Comparison of ENCODE assay signal across 23 cellular contexts in the genomic region with DNA sequence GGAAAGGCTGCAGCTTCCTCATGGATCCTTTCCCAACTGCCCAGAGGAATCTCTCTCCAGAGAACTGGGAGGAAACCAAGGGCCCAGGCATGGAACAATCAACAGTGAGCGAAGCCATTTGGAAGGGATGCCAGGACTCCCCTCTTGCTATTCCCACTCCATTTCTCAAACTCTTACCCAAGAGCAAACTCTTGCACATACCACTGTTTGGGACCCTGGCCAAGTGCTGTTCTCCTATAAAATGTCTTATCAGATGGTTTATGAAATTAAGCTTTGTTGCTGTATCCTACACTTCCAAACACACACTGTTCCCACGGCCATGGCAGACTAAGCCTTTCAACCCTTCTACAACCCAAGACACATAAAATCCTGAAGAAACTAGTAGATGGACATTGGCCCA.
"Had no signal": no experiment of that assay in that cellular context is flagged by ENCODE, and none has a peak within 500 bp of the region (broad histone marks: within the 10 kb centered on the region; RNA-seq: fewer than 3 reads in every experiment).

No MANE protein-coding gene starts in this region.

- H3K36me3 ChIP-seq: breast epithelium, esophagus muscularis mucosa, spleen, upper lobe of left lung had no signal

- H3K36me3 Mint-ChIP-seq: naive B cell had no signal

- H3K4me3 Mint-ChIP-seq: activated CD4-positive, alpha-beta T cell treated with anti-CD3 and anti-CD28 coated beads, Interleukin-2, amount 10 ng/mL, durations not matched to agents 24 days and 14 days; activated CD8-positive, alpha-beta T cell treated with anti-CD3 and anti-CD28 coated beads for 36 hours; activated T-cell treated with anti-CD3 and anti-CD28 coated beads, Interleukin-2, amount 50 U/mL, for 24 hours; dendritic cell treated with granulocyte-macrophage colony-stimulating factor and Interleukin-4, amounts not matched to agents 40 ng/mL and 50 ng/mL, for 4 days; naive B cell; neural crest cell; stimulated activated memory B cell treated with anti-CD40 and anti-IgM and Interleukin-4, amounts not matched to agents 10 μg/mL and 1 μg/mL and 100 μg/mL, for 72 hours had no signal

- H3K27me3 Mint-ChIP-seq: activated CD4-positive, alpha-beta T cell treated with anti-CD3 and anti-CD28 coated beads, Interleukin-2, amount 10 ng/mL, durations not matched to agents 24 days and 14 days; activated CD8-positive, alpha-beta T cell treated with anti-CD3 and anti-CD28 coated beads for 36 hours; activated T-cell treated with anti-CD3 and anti-CD28 coated beads, Interleukin-2, amount 50 U/mL, for 24 hours; dendritic cell treated with granulocyte-macrophage colony-stimulating factor and Interleukin-4, amounts not matched to agents 40 ng/mL and 50 ng/mL, for 4 days had no signal

- ATAC-seq: activated CD8-positive, alpha-beta T cell treated with anti-CD3 and anti-CD28 coated beads for 36 hours; psoas muscle; stimulated activated memory B cell treated with anti-CD40 and anti-IgM and Interleukin-4, amounts not matched to agents 10 μg/mL and 1 μg/mL and 100 μg/mL, for 72 hours had no signal

- H3K4me2 ChIP-seq: hepatocyte had no signal

- H3K27ac ChIP-seq: breast epithelium, esophagus muscularis mucosa, hepatocyte, psoas muscle, spleen, testis, upper lobe of left lung had no signal

- H3K4me1 ChIP-seq: breast epithelium, esophagus muscularis mucosa, psoas muscle, spleen, testis had no signal

- DNase-seq: activated CD4-positive, alpha-beta T cell treated with anti-CD3 and anti-CD28 coated beads, Interleukin-2, amount 10 ng/mL, durations not matched to agents 24 days and 14 days; activated CD8-positive, alpha-beta T cell treated with anti-CD3 and anti-CD28 coated beads for 36 hours; activated naive CD4-positive, alpha-beta T cell treated with anti-CD3 and anti-CD28 coated beads, Interleukin-2, amount 50 U/mL, for 16 hours; activated T-cell treated with anti-CD3 and anti-CD28 coated beads, Interleukin-2, amount 50 U/mL, for 24 hours; cerebellar nuclear complex; effector memory CD4-positive, alpha-beta T cell; foreskin fibroblast; islet precursor cell; naive B cell; psoas muscle; right cardiac atrium; spleen; stimulated activated CD4-positive, alpha-beta T cell treated with anti-CD3 and anti-CD28 coated beads, Interleukin-4, amount 100 ng/mL, for 4 hours; T1000; testis had no signal

- H3K4me1 Mint-ChIP-seq: activated CD4-positive, alpha-beta T cell treated with anti-CD3 and anti-CD28 coated beads, Interleukin-2, amount 10 ng/mL, durations not matched to agents 24 days and 14 days; naive B cell; neural crest cell; stimulated activated memory B cell treated with anti-CD40 and anti-IgM and Interleukin-4, amounts not matched to agents 10 μg/mL and 1 μg/mL and 100 μg/mL, for 72 hours had no signal

- H3K9me3 ChIP-seq: breast epithelium, esophagus muscularis mucosa, psoas muscle, spleen, testis, upper lobe of left lung had no signal

- H3K27me3 ChIP-seq: breast epithelium, esophagus muscularis mucosa, hepatocyte, spleen, testis, upper lobe of left lung had no signal

- H3K4me3 ChIP-seq: breast epithelium, esophagus muscularis mucosa, hepatocyte, psoas muscle, spleen, testis, upper lobe of left lung had no signal

- H3K79me2 ChIP-seq: hepatocyte had no signal

- H3K27ac Mint-ChIP-seq: activated CD4-positive, alpha-beta T cell treated with anti-CD3 and anti-CD28 coated beads, Interleukin-2, amount 10 ng/mL, durations not matched to agents 24 days and 14 days; activated CD8-positive, alpha-beta T cell treated with anti-CD3 and anti-CD28 coated beads for 36 hours; activated T-cell treated with anti-CD3 and anti-CD28 coated beads, Interleukin-2, amount 50 U/mL, for 24 hours; activated T-helper 2 cell treated with anti-CD3 and anti-CD28 coated beads, Interferon-gamma antibody, Interleukin-2, Interleukin-4, amounts not matched to agents 10 μg/mL and 5 μg/mL and 100 μg/mL, durations not matched to agents 14 hours and 24 hours and 36 hours; dendritic cell treated with granulocyte-macrophage colony-stimulating factor and Interleukin-4, amounts not matched to agents 40 ng/mL and 50 ng/mL, for 4 days; naive B cell; stimulated activated memory B cell treated with anti-CD40 and anti-IgM and Interleukin-4, amounts not matched to agents 10 μg/mL and 1 μg/mL and 100 μg/mL, for 72 hours had no signal

- H2AFZ ChIP-seq: hepatocyte had no signal

- H3K9me3 Mint-ChIP-seq: activated CD4-positive, alpha-beta T cell treated with anti-CD3 and anti-CD28 coated beads, Interleukin-2, amount 10 ng/mL, durations not matched to agents 24 days and 14 days; activated CD8-positive, alpha-beta T cell treated with anti-CD3 and anti-CD28 coated beads for 36 hours; activated T-cell treated with anti-CD3 and anti-CD28 coated beads, Interleukin-2, amount 50 U/mL, for 24 hours; activated T-helper 2 cell treated with anti-CD3 and anti-CD28 coated beads, Interferon-gamma antibody, Interleukin-2, Interleukin-4, amounts not matched to agents 10 μg/mL and 5 μg/mL and 100 μg/mL, durations not matched to agents 14 hours and 24 hours and 36 hours had no signal
